ENCODE assay signal across 10 cellular contexts in genomic region chr1:37765937-37766664, GRCh38. TPM values are rescaled to one million over a fixed set of nuclear protein-coding genes. Genes with fewer than 3 reads are reported as not detected.
DNase-seq lines count a peak whose midpoint lies in the region; ATAC-seq and TF ChIP-seq lines count a peak whose summit lies in the region.
"Had no signal": no experiment of that assay in that cellular context is flagged by ENCODE, and none has a peak within 500 bp of the region (broad histone marks: within the 10 kb centered on the region; RNA-seq: fewer than 3 reads in every experiment).

No MANE protein-coding gene starts in this region.

- ATAC-seq in GM19463 (IDR thresholded peaks at IDR 0.05; ENCODE audit: unreplicated experiment), result no peak

- TF ChIP-seq CTCF in neural crest cell (conservative IDR thresholded peaks at IDR 0.05), result no peak
- TF ChIP-seq CTCF in colonic mucosa (IDR thresholded peaks at IDR 0.05), result no peak

- H3K27ac Mint-ChIP-seq in neural crest cell (ENCODE audit: unreplicated experiment), result no peak overlapping the region

- H3K4me1 ChIP-seq in colonic mucosa, result peaks cover 4% of the 10 kb centered on the region

- H3K4me3 Mint-ChIP-seq in neural crest cell, result peak overlapping the region; percentile 45

- no peaks in the 10 kb centered on the region for H3K9me3 ChIP-seq in colonic mucosa

- no peaks in the 10 kb centered on the region for H3K36me3 ChIP-seq in colonic mucosa

- no peak overlapping the region for H3K9ac ChIP-seq in colonic mucosa (ENCODE audit: low read depth in 2 of 2, low read length in 2 of 2)

- peaks cover 15% of the 10 kb centered on the region for H3K4me1 Mint-ChIP-seq in neural crest cell

- H3K9me3 Mint-ChIP-seq in neural crest cell, result no peaks in the 10 kb centered on the region

- H3K36me3 Mint-ChIP-seq in neural crest cell (ENCODE audit: low read depth), result no peaks in the 10 kb centered on the region

- DNase-seq in NCI-H2196 treated with DMSO at 0.1 percent for 48 hours (lab: John Stamatoyannopoulos, UW; ENCODE audit: unreplicated experiment) (peak; percentile 7), NCI-H2196 (lab: John Stamatoyannopoulos, UW; ENCODE audit: unreplicated experiment) (no peak), NCI-H1092 treated with DMSO at 0.1 percent for 48 hours (lab: John Stamatoyannopoulos, UW) (peak; percentile 20), neural crest cell (ENCODE audit: low read depth, low spot score) (no peak), colonic mucosa (no peak), AG08396 (ENCODE audit: low spot score) (no peak)
- peak; percentile 50 to 60 for DNase-seq in activated T-cell treated with anti-CD3 and anti-CD28 coated beads, Interleukin-2, amount 50 U/mL, for 48 hours
- DNase-seq: activated effector memory CD4-positive, alpha-beta T cell treated with Interleukin-2 at 50 U/mL for 16 hours had no signal

- H3K27me3 Mint-ChIP-seq in neural crest cell (ENCODE audit: low read depth), result peaks cover 97% of the 10 kb centered on the region

- H3K27ac ChIP-seq in colonic mucosa, result no peak overlapping the region

- H3K4me3 ChIP-seq in colonic mucosa, result no peak overlapping the region

- intact Hi-C loops in colonic mucosa (cut with DNase I), result no loop called here

- H3K27me3 ChIP-seq in colonic mucosa, result peaks cover 37% of the 10 kb centered on the region

RNA-seq across cellular contexts. Expression of gene EPHA10, which starts 1.2 kb away (rescaled TPM):
- total RNA-seq in neural crest cell (0.63 and 0.77 TPM in 2 replicates), colonic mucosa (10 to 100 TPM; 26.1 to 29.6 TPM)
- total RNA-seq: fibroblast of villous mesenchyme had no signal

RNA-seq across cellular contexts. Expression of gene MANEAL, which starts 27.5 kb away (rescaled TPM):
- 16.0 and 17.6 TPM in 2 replicates for total RNA-seq in neural crest cell
- 10 to 100 TPM in 1 of 2 donors, 1 to 10 TPM in 1; 6.6 to 18.2 TPM for total RNA-seq in colonic mucosa

RNA-seq across cellular contexts. Expression of gene C1orf122, which starts 41.5 kb away (rescaled TPM):
- total RNA-seq in neural crest cell, result 37.3 and 40.0 TPM in 2 replicates
- 10 to 100 TPM; 28.3 to 51.4 TPM for total RNA-seq in colonic mucosa

RNA-seq across cellular contexts. Expression of gene YRDC, which starts 41.9 kb away (rescaled TPM):
- 17.0 and 17.6 TPM in 2 replicates for total RNA-seq in neural crest cell
- 10 to 100 TPM; 14.4 to 16.3 TPM for total RNA-seq in colonic mucosa

Comparison
In these comparisons a context has a peak if more than half of its experiments do, and no peak if none do; other contexts are left out.
1. DNase-seq: peak in NCI-H2196 treated with DMSO at 0.1 percent for 48 hours (single experiment), NCI-H1092 treated with DMSO at 0.1 percent for 48 hours (single experiment) and activated T-cell treated with anti-CD3 and anti-CD28 coated beads, Interleukin-2, amount 50 U/mL, for 48 hours (2 of 2); none in NCI-H2196 (single experiment), neural crest cell (single experiment), colonic mucosa (single experiment) and AG08396 (single experiment).
2. RNA of gene EPHA10, which starts 1.2 kb away (total RNA-seq): 26.1 to 29.6 TPM in colonic mucosa; 0.63 to 0.77 TPM in neural crest cell; every median in the first group is over 10 times any median in the second.